1 cellular context compared by ENCODE assay signal in the genomic region with DNA sequence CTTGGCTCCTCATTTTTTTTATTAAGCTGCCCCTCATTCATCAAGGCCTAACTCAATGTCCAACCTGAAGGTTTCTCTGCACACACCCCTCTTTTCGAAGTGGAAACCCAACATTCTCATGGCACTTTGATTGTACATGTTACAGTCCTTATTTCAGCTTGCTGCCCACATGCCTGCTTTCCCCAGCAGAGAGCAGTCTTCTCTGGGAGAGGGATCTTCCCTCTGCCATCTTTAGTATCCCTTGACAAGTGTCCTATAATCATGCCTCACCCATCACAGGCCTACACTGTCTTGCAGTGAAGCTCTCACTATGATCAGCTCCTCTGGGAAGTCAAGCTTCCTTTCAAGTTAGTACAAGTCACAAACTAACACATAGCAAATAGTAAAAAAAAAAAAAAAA.
TF ChIP-seq lines count a peak whose summit lies in the region.

No MANE protein-coding gene starts in this region.

TF ChIP-seq in K562, 482 proteins besides CTCF, POLR2A, EP300 and RAD21:
- TF ChIP-seq PTRF (tag; IDR thresholded peaks at IDR 0.05) (no peak), RHOXF2B (CRISPR knock-in tag; conservative IDR thresholded peaks at IDR 0.05) (no peak), HEY1 (CRISPR knock-in tag; IDR thresholded peaks at IDR 0.05; ENCODE audit: borderline replicate concordance) (no peak)
- TF ChIP-seq, protein P1, sequence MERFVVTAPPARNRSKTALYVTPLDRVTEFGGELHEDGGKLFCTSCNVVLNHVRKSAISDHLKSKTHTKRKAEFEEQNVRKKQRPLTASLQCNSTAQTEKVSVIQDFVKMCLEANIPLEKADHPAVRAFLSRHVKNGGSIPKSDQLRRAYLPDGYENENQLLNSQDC (CRISPR knock-in tag; IDR thresholded peaks at IDR 0.05), result no peak
